In the genomic region with DNA sequence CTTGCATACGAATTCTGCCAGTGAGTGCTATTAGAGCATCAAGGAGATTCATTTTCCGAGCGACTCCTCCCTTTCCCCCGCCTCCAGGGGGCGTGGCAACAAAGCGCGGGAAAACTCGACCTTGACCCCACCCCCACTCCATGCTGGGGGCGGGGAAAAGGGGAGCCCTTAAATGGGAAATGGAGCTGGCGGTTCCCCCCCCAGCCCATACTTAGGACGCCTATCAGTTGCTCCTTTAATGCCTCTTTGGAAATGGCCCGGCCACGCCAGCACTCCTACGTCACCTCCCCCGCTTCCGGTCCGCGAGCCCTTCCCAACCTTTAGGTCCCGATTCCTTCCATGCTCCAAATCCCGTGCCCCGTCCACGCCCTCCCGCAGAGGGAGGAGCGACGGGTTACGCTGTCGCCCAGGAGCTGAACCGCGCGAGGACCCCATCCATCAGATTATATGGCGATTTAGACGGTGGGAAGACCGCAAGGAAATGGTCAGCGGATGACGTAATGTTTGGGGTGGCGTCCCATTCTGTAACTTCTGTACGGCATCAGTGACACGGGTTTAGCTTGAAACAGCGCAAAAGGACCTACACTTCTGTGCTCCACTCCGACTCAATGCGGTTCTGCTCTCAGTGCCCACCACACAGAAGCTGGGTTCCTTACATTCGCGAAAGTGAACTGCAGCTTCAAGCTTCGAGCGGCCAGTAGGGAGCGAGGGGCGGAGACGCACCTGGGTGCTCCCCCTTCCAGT, we compare ENCODE assay signal across 8 cellular contexts. TPM values are rescaled to one million over a fixed set of nuclear protein-coding genes. Genes with fewer than 3 reads are reported as not detected.
DNase-seq lines count a peak whose midpoint lies in the region; ATAC-seq, FAIRE-seq and TF ChIP-seq lines count a peak whose summit lies in the region.

No MANE protein-coding gene starts in this region.

- TF ChIP-seq CTCF in D721Med (IDR thresholded peaks at IDR 0.05; ENCODE audit: insufficient read depth, missing control alignments) (no peak), mucosa of descending colon (IDR thresholded peaks at IDR 0.05) (no peak)

- peak overlapping the region; percentile 56 for H3K4me3 ChIP-seq in mucosa of descending colon

- peaks cover 5% of the 10 kb centered on the region for H3K4me1 ChIP-seq in mucosa of descending colon (ENCODE audit: low read depth)

- peak overlapping the region; percentile 91 to 99 (median 93) for H3K27ac Mint-ChIP-seq in IgD-negative memory B cell

- H3K4me3 Mint-ChIP-seq in IgD-negative memory B cell = peak overlapping the region; percentile 91 to 99 (median 98)

- peak; percentile 53 for FAIRE-seq in D721Med (lab: Jason Lieb, UNC)

- intact Hi-C loops in mucosa of descending colon (cut with DNase I, micrococcal nuclease) = no loop called here

- peak overlapping the region; percentile 98 for H3K27ac ChIP-seq in epithelial cell of prostate

- H3K9me3 ChIP-seq in mucosa of descending colon = no peaks in the 10 kb centered on the region

- peaks cover 3% of the 10 kb centered on the region for H3K36me3 Mint-ChIP-seq in IgD-negative memory B cell

- peaks cover 4% of the 10 kb centered on the region for H3K36me3 ChIP-seq in mucosa of descending colon (ENCODE audit: low read depth)

- no peaks in the 10 kb centered on the region for H3K9me3 Mint-ChIP-seq in IgD-negative memory B cell

- no peaks in the 10 kb centered on the region for H3K27me3 Mint-ChIP-seq in IgD-negative memory B cell

- DNase-seq in D721Med (ENCODE audit: insufficient read length, low spot score) (peak; percentile 98), OCI-M1 (lab: John Stamatoyannopoulos, UW) (peak; percentile 99), activated T-cell treated with anti-CD3 and anti-CD28 coated beads for 48 hours (ENCODE audit: low read depth) (peak; percentile 96), epithelial cell of prostate (ENCODE audit: low read depth, low spot score) (peak; percentile 90), mucosa of descending colon (peak; percentile 95 to 98 (median 97))
- peak; percentile 91 to 95 for DNase-seq in stimulated activated CD8-positive, alpha-beta memory T cell treated with anti-CD3 and anti-CD28 coated beads, Interleukin-4, amount 100 ng/mL, for 1 hour (ENCODE audit: low read depth in 2 of 2, low spot score in 1 of 2)

- peak; percentile 31 for ATAC-seq in GM21529 (IDR thresholded peaks at IDR 0.05; ENCODE audit: unreplicated experiment)
- peak; percentile 81 for ATAC-seq in mucosa of descending colon

- peaks cover 28 to 34% (median 32%) of the 10 kb centered on the region in 3 donors for H3K4me1 Mint-ChIP-seq in IgD-negative memory B cell

RNA-seq across cellular contexts. Expression of a gene that starts 0.7 kb away (rescaled TPM):
- 3.0 TPM for polyA plus RNA-seq in IgD-negative memory B cell
- total RNA-seq in mucosa of descending colon = 10 to 100 TPM; 22.6 to 31.8 (median 29.7) TPM

RNA-seq across cellular contexts. Expression of a gene that starts 26.9 kb away (rescaled TPM):
- 252 TPM for polyA plus RNA-seq in IgD-negative memory B cell
- total RNA-seq in mucosa of descending colon = 100 to 1,000 TPM in 1 of 3 donors, 10 to 100 TPM in 2; 90.2 to 150 (median 95.1) TPM

RNA-seq across cellular contexts. Expression of a gene that starts 45.8 kb away (rescaled TPM):
- 67.9 TPM for polyA plus RNA-seq in IgD-negative memory B cell
- total RNA-seq in mucosa of descending colon = 10 to 100 TPM; 57.9 to 77.2 (median 58.9) TPM

Comparison
In these comparisons a context has a peak if more than half of its experiments do, and no peak if none do; other contexts are left out.
1. Peak in every context shown above with its lines: DNase-seq, ATAC-seq, H3K4me3 ChIP-seq and H3K27ac ChIP-seq.